27 cellular contexts compared by ENCODE assay signal in the genomic region with DNA sequence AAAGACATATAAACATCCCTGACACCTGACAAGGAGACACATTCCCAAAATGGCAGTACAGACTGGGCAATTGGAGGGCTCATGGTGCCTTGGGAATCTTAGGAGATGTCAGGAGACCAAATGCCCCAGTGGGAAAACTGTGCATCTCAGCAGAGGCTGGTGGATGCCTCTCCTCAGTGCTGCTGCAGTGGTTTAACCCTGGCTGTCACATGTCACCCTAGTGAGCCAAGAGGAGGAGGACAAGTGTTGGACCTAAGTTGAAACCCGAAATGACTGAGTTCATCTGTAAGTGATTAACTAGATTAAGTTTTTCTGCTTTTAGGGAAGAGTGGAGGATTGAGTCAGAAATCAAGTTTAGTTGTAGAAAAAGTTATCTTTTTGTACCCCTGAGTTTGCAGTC. TPM values are rescaled to one million over a fixed set of nuclear protein-coding genes. Genes with fewer than 3 reads are reported as not detected.
A peak's percentile ranks its signal among the peaks of the same experiment; 100 is the strongest.
DNase-seq lines count a peak whose midpoint lies in the region; ATAC-seq and TF ChIP-seq lines count a peak whose summit lies in the region.
"Had no signal": no experiment of that assay in that cellular context is flagged by ENCODE, and none has a peak within 500 bp of the region (broad histone marks: within the 10 kb centered on the region; RNA-seq: fewer than 3 reads in every experiment).

No MANE protein-coding gene starts in this region.

- H3K36me3 ChIP-seq in SU-DHL-6 (ENCODE audit: low read length) (no peaks in the 10 kb centered on the region), psoas muscle (ENCODE audit: insufficient read depth in 1 of 2, low read depth in 1 of 2) (no peaks in the 10 kb centered on the region)
- H3K36me3 ChIP-seq in effector memory CD4-positive, alpha-beta T cell (ENCODE audit: control insufficient read depth, insufficient read depth, low read length): no peaks in the 10 kb centered on the region
- H3K36me3 ChIP-seq: stomach, transverse colon had no signal

- H3K4me1 Mint-ChIP-seq in nephron progenitor cell: peaks cover 12% of the 10 kb centered on the region

- H3K9me3 ChIP-seq in SU-DHL-6 (ENCODE audit: insufficient read depth, low read length) (no peaks in the 10 kb centered on the region), psoas muscle (no peaks in the 10 kb centered on the region)
- no peaks in the 10 kb centered on the region for H3K9me3 ChIP-seq in effector memory CD4-positive, alpha-beta T cell (ENCODE audit: control insufficient read depth, low read length)
- H3K9me3 ChIP-seq: stomach, transverse colon had no signal

- intact Hi-C loops in psoas muscle (cut with DNase I): no loop called here

- in situ Hi-C loops in GM18951 (cut with MboI; ENCODE audit: low sequenced_read_pairs, unreplicated experiment): no loop called here

- H3K27me3 ChIP-seq in SU-DHL-6 (ENCODE audit: low read length) (no peaks in the 10 kb centered on the region), psoas muscle (ENCODE audit: insufficient read depth in 3 of 3, low read length in 2 of 3) (no peaks in the 10 kb centered on the region)
- H3K27me3 ChIP-seq in effector memory CD4-positive, alpha-beta T cell (replicated peaks; ENCODE audit: control insufficient read depth, insufficient read depth, low read length, poor library complexity, severe bottlenecking): no peaks in the 10 kb centered on the region
- H3K27me3 ChIP-seq: transverse colon had no signal

- peak overlapping the region; percentile 84 for H3K4me2 ChIP-seq in SU-DHL-6 (ENCODE audit: low read depth, low read length, poor library complexity, severe bottlenecking)

- no peak for TF ChIP-seq CTCF in SU-DHL-6 (IDR thresholded peaks at IDR 0.05; ENCODE audit: insufficient read depth, low read length, poor library complexity, severe bottlenecking)
- no peak for TF ChIP-seq CTCF in nephron progenitor cell (IDR thresholded peaks at IDR 0.05)
- TF ChIP-seq CTCF in psoas muscle (IDR thresholded peaks at IDR 0.05): no peak

- H3K36me3 Mint-ChIP-seq in nephron progenitor cell (ENCODE audit: low read depth): no peaks in the 10 kb centered on the region
- H3K36me3 Mint-ChIP-seq: activated naive CD4-positive, alpha-beta T cell treated with anti-CD3 and anti-CD28 coated beads, Interleukin-2, amount 10 ng/mL, durations not matched to agents 7 days and 5 days had no signal

- H3F3A ChIP-seq in SU-DHL-6 (ENCODE audit: insufficient read depth): peaks cover 38% of the 10 kb centered on the region

- WGBS in psoas muscle, 3 donors: 50 to 75% (median 54%) methylated on average over 1 of the region's 1 CpG

- no peaks in the 10 kb centered on the region for H4K20me1 ChIP-seq in SU-DHL-6 (ENCODE audit: low read depth, low read length)

- no peaks in the 10 kb centered on the region for H3K9me3 Mint-ChIP-seq in nephron progenitor cell
- H3K9me3 Mint-ChIP-seq: activated CD4-positive, alpha-beta memory T cell treated with anti-CD3 and anti-CD28 coated beads for 36 hours; activated naive CD4-positive, alpha-beta T cell treated with anti-CD3 and anti-CD28 coated beads, Interleukin-2, amount 10 ng/mL, durations not matched to agents 7 days and 5 days; endodermal cell had no signal

- no peak for DNase-seq in nephron progenitor cell
- no peak for DNase-seq in effector memory CD4-positive, alpha-beta T cell
- no peak for DNase-seq in psoas muscle
- DNase-seq: activated CD4-positive, alpha-beta memory T cell treated with anti-CD3 and anti-CD28 coated beads for 36 hours; activated CD8-positive, alpha-beta memory T cell treated with anti-CD3 and anti-CD28 coated beads, Interleukin-2, amount 50 U/mL, for 48 hours; activated naive CD4-positive, alpha-beta T cell treated with anti-CD3 and anti-CD28 coated beads, Interleukin-2, amount 10 ng/mL, durations not matched to agents 7 days and 5 days; amygdala; Calu3; DMS79 treated with DMSO at 0.1 percent for 48 hours; endodermal cell; H7; NCI-H2029 treated with DMSO at 0.1 percent for 48 hours; NCI-H345; NCI-H748 treated with DMSO at 0.1 percent for 48 hours; nucleus accumbens; RPMI8226; stomach; T-helper 1 cell; transverse colon had no signal

- H3K27ac ChIP-seq in SU-DHL-6 (ENCODE audit: low read depth, low read length): peak overlapping the region; percentile 98
- no peak overlapping the region for H3K27ac ChIP-seq in effector memory CD4-positive, alpha-beta T cell (ENCODE audit: insufficient read depth, low read length, poor library complexity, severe bottlenecking)
- no peak overlapping the region for H3K27ac ChIP-seq in psoas muscle
- H3K27ac ChIP-seq: C4-2B had no signal

- H3K4me1 ChIP-seq in effector memory CD4-positive, alpha-beta T cell (ENCODE audit: control insufficient read depth, insufficient read depth, low read length, poor library complexity, severe bottlenecking): peaks cover 4% of the 10 kb centered on the region
- peaks cover 7% of the 10 kb centered on the region for H3K4me1 ChIP-seq in psoas muscle

- H3K27ac Mint-ChIP-seq in nephron progenitor cell: peak overlapping the region; percentile 53
- H3K27ac Mint-ChIP-seq: activated CD4-positive, alpha-beta memory T cell treated with anti-CD3 and anti-CD28 coated beads for 36 hours; activated naive CD4-positive, alpha-beta T cell treated with anti-CD3 and anti-CD28 coated beads, Interleukin-2, amount 10 ng/mL, durations not matched to agents 7 days and 5 days; endodermal cell had no signal

- H3K4me3 ChIP-seq in SU-DHL-6 (ENCODE audit: insufficient read depth, low read length, poor library complexity, severe bottlenecking): no peak overlapping the region
- H3K4me3 ChIP-seq in effector memory CD4-positive, alpha-beta T cell (ENCODE audit: insufficient read depth, low read depth, low read length, poor library complexity, severe bottlenecking): no peak overlapping the region
- no peak overlapping the region for H3K4me3 ChIP-seq in psoas muscle
- H3K4me3 ChIP-seq: K562, stomach, transverse colon had no signal

- H2AFZ ChIP-seq in SU-DHL-6 (ENCODE audit: low read depth, low read length, severe bottlenecking): no peak overlapping the region

- peak; percentile 29 for TF ChIP-seq POLR2A in GM18951 (IDR thresholded peaks at IDR 0.05; ENCODE audit: extremely low read depth, insufficient read depth, insufficient read length)

- H3K9ac ChIP-seq in SU-DHL-6 (ENCODE audit: low read length): peak overlapping the region; percentile 57

- no peaks in the 10 kb centered on the region for H3K9me2 ChIP-seq in SU-DHL-6 (replicated peaks; ENCODE audit: insufficient read depth, low read length)

- peaks cover 64% of the 10 kb centered on the region for H3K27me3 Mint-ChIP-seq in nephron progenitor cell (ENCODE audit: low read depth, poor library complexity)
- H3K27me3 Mint-ChIP-seq: activated CD4-positive, alpha-beta memory T cell treated with anti-CD3 and anti-CD28 coated beads for 36 hours had no signal

- no peak for ATAC-seq in GM18520 (IDR thresholded peaks at IDR 0.05; ENCODE audit: unreplicated experiment)
- no peak for ATAC-seq in HG03095 (IDR thresholded peaks at IDR 0.05; ENCODE audit: unreplicated experiment)
- ATAC-seq in psoas muscle: no peak
- ATAC-seq: activated CD4-positive, CD25-positive, alpha-beta regulatory T cell treated with anti-CD3 and anti-CD28 coated beads, Interleukin-2, amount 50 U/mL, for 24 hours; K562; left lobe of liver had no signal

- H3K4me3 Mint-ChIP-seq in nephron progenitor cell: no peak overlapping the region
- H3K4me3 Mint-ChIP-seq: activated CD4-positive, alpha-beta memory T cell treated with anti-CD3 and anti-CD28 coated beads for 36 hours; activated naive CD4-positive, alpha-beta T cell treated with anti-CD3 and anti-CD28 coated beads, Interleukin-2, amount 10 ng/mL, durations not matched to agents 7 days and 5 days; endodermal cell had no signal

- no peaks in the 10 kb centered on the region for H3K79me2 ChIP-seq in SU-DHL-6 (ENCODE audit: insufficient read depth, low read length)

RNA-seq across cellular contexts. Expression of gene NAGK, which starts 5.2 kb away (rescaled TPM):
- total RNA-seq in psoas muscle: 10 to 100 TPM; 31.3 to 49.1 (median 37.0) TPM
- polyA plus RNA-seq in psoas muscle: 10 to 100 TPM; 40.9 to 92.8 (median 55.3) TPM
